14 cellular contexts compared by ENCODE assay signal in genomic region chr3:71380096-71380495, GRCh38.
DNase-seq lines count a peak whose midpoint lies in the region; ATAC-seq and TF ChIP-seq lines count a peak whose summit lies in the region.
"Had no signal": no experiment of that assay in that cellular context is flagged by ENCODE, and none has a peak within 500 bp of the region (broad histone marks: within the 10 kb centered on the region; RNA-seq: fewer than 3 reads in every experiment).

No MANE protein-coding gene starts in this region.

- H3K36me3 Mint-ChIP-seq in neural crest cell (ENCODE audit: low read depth) = peaks cover 3% of the 10 kb centered on the region

- no peak overlapping the region for H3K27ac Mint-ChIP-seq in neural crest cell (ENCODE audit: unreplicated experiment)
- H3K27ac Mint-ChIP-seq: T-helper 1 cell treated with Interleukin-12 subunit alpha and Interleukin-12 subunit beta and Interleukin-4 antibody, amounts not matched to agents 30 μg/mL and 1 μg/mL, for 36 hours had no signal

- peaks cover 19% of the 10 kb centered on the region for H3K4me1 Mint-ChIP-seq in neural crest cell

- H3K27me3 Mint-ChIP-seq in neural crest cell (ENCODE audit: low read depth) = no peaks in the 10 kb centered on the region

- peak; percentile 32 for TF ChIP-seq CTCF in neural crest cell (conservative IDR thresholded peaks at IDR 0.05)

- H3K4me3 Mint-ChIP-seq in neural crest cell = no peak overlapping the region
- H3K4me3 Mint-ChIP-seq: T-helper 1 cell treated with Interleukin-12 subunit alpha and Interleukin-12 subunit beta and Interleukin-4 antibody, amounts not matched to agents 30 μg/mL and 1 μg/mL, for 36 hours had no signal

- DNase-seq in ELR (ENCODE audit: low read depth) = peak; percentile 13
- DNase-seq in LHCN-M2 (ENCODE audit: low read depth) = peak; percentile 51
- peak; percentile 76 for DNase-seq in brain pericyte (ENCODE audit: low read depth, low spot score)
- DNase-seq in neural crest cell (ENCODE audit: low read depth, low spot score) = no peak
- DNase-seq in H4 (ENCODE audit: low spot score) = no peak
- DNase-seq: activated CD8-positive, alpha-beta memory T cell treated with anti-CD3 and anti-CD28 coated beads, Interleukin-2, amount 50 U/mL, for 48 hours; GM23248; head of caudate nucleus; Kasumi-1; NCI-H510A treated with DMSO at 0.1 percent for 48 hours; stimulated activated CD8-positive, alpha-beta memory T cell treated with anti-CD3 and anti-CD28 coated beads, Interleukin-4, amount 100 ng/mL, for 48 hours had no signal

- ATAC-seq in HG02798 (IDR thresholded peaks at IDR 0.05; ENCODE audit: poor library complexity, unreplicated experiment) (no peak), HG02642 (IDR thresholded peaks at IDR 0.05; ENCODE audit: poor library complexity, unreplicated experiment) (no peak)

- peaks cover 2% of the 10 kb centered on the region for H3K9me3 Mint-ChIP-seq in neural crest cell
- H3K9me3 Mint-ChIP-seq: T-helper 1 cell treated with Interleukin-12 subunit alpha and Interleukin-12 subunit beta and Interleukin-4 antibody, amounts not matched to agents 30 μg/mL and 1 μg/mL, for 36 hours had no signal

Comparison
In these comparisons a context has a peak if more than half of its experiments do, and no peak if none do; other contexts are left out.
1. DNase-seq: peak in ELR (single experiment), LHCN-M2 (single experiment) and brain pericyte (single experiment); none in neural crest cell (single experiment) and H4 (single experiment).